1 cellular context compared by ENCODE assay signal in the genomic region with DNA sequence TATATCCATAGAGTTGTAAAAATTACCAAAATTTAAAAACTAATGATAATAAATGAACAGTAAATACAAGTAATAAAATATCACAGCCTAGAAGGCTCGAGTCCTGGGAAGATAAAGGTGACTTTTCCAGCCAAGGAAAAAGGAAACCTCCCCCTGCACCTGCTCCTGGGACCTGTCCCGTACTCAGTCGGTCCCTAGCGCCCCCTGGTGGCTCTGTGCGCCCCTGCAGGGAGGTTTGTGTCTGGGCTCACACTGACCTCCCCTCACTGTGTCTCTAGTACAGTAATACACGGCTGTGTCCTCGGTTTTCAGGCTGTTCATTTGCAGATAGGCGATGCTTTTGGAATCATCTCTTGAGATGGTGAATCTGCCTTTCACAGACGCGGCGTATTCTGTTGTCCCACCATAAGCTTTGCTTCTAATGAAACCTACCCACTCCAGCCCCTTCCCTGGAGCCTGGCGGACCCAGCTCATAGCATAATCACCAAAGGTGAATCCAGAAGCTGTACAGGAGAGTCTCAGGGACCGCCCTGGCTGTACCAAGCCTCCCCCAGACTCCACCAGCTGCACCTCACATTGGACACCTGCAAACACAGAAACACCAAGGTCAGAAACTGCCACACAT.
TF ChIP-seq lines count a peak whose summit lies in the region.

No MANE protein-coding gene starts in this region.

TF ChIP-seq in SK-N-SH treated with all-trans-retinoic acid at 6 μM for 48 hours, 23 proteins besides CTCF, POLR2A, EP300 and RAD21 (continued from another document):
- TF ChIP-seq, protein P1, sequence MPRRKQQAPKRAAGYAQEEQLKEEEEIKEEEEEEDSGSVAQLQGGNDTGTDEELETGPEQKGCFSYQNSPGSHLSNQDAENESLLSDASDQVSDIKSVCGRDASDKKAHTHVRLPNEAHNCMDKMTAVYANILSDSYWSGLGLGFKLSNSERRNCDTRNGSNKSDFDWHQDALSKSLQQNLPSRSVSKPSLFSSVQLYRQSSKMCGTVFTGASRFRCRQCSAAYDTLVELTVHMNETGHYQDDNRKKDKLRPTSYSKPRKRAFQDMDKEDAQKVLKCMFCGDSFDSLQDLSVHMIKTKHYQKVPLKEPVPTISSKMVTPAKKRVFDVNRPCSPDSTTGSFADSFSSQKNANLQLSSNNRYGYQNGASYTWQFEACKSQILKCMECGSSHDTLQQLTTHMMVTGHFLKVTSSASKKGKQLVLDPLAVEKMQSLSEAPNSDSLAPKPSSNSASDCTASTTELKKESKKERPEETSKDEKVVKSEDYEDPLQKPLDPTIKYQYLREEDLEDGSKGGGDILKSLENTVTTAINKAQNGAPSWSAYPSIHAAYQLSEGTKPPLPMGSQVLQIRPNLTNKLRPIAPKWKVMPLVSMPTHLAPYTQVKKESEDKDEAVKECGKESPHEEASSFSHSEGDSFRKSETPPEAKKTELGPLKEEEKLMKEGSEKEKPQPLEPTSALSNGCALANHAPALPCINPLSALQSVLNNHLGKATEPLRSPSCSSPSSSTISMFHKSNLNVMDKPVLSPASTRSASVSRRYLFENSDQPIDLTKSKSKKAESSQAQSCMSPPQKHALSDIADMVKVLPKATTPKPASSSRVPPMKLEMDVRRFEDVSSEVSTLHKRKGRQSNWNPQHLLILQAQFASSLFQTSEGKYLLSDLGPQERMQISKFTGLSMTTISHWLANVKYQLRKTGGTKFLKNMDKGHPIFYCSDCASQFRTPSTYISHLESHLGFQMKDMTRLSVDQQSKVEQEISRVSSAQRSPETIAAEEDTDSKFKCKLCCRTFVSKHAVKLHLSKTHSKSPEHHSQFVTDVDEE (CRISPR knock-in tag; IDR thresholded peaks at IDR 0.05), result no peak
- no peak for TF ChIP-seq ISL1 (CRISPR knock-in tag; IDR thresholded peaks at IDR 0.05)
- TF ChIP-seq ZFP3 (CRISPR knock-in tag; IDR thresholded peaks at IDR 0.05), result no peak
